ENCODE assay signal across 35 cellular contexts in genomic region chr2:60000681-60001080, GRCh38.
"Had no signal": no experiment of that assay in that cellular context is flagged by ENCODE, and none has a peak within 500 bp of the region (broad histone marks: within the 10 kb centered on the region; RNA-seq: fewer than 3 reads in every experiment).

No MANE protein-coding gene starts in this region.

- H3K27ac Mint-ChIP-seq: activated CD4-positive, alpha-beta memory T cell treated with anti-CD3 and anti-CD28 coated beads for 36 hours; activated CD4-positive, alpha-beta T cell treated with anti-CD3 and anti-CD28 coated beads for 36 hours; activated CD4-positive, alpha-beta T cell treated with anti-CD3 and anti-CD28 coated beads, Interleukin-2, amount 10 ng/mL, durations not matched to agents 24 days and 14 days; activated CD8-positive, alpha-beta memory T cell treated with anti-CD3 and anti-CD28 coated beads, Interleukin-2, amount 10 ng/mL, durations not matched to agents 7 days and 5 days; activated CD8-positive, alpha-beta T cell treated with anti-CD3 and anti-CD28 coated beads, Interleukin-2, amount 10 ng/mL, durations not matched to agents 7 days and 5 days; activated naive CD4-positive, alpha-beta T cell treated with anti-CD3 and anti-CD28 coated beads for 36 hours; activated naive CD4-positive, alpha-beta T cell treated with anti-CD3 and anti-CD28 coated beads, Interleukin-2, amount 50 U/mL, for 24 hours; activated naive CD8-positive, alpha-beta T cell treated with anti-CD3 and anti-CD28 coated beads for 36 hours; activated naive CD8-positive, alpha-beta T cell treated with anti-CD3 and anti-CD28 coated beads, Interleukin-2, amount 50 U/mL, for 24 hours; activated T-helper 1 cell treated with anti-CD3 and anti-CD28 coated beads, Interleukin-12 subunit alpha, Interleukin-12 subunit beta, Interleukin-2, Interleukin-4 antibody, amounts not matched to agents 30 ng/mL and 10 ng/mL and 1 ng/mL, durations not matched to agents 14 hours and 24 hours and 36 hours; activated T-helper 2 cell treated with anti-CD3 and anti-CD28 coated beads, Interferon-gamma antibody, Interleukin-2, Interleukin-4, amounts not matched to agents 10 μg/mL and 5 μg/mL and 100 μg/mL, durations not matched to agents 14 hours and 24 hours and 36 hours; T-helper 17 cell; T-helper 2 cell treated with Interferon-gamma antibody and Interleukin-4, amounts not matched to agents 5 μg/mL and 100 μg/mL, for 36 hours had no signal

- ATAC-seq: activated CD4-positive, alpha-beta T cell treated with anti-CD3 and anti-CD28 coated beads for 36 hours; activated CD8-positive, alpha-beta memory T cell treated with anti-CD3 and anti-CD28 coated beads, Interleukin-2, amount 10 ng/mL, durations not matched to agents 7 days and 5 days; activated CD8-positive, alpha-beta T cell treated with anti-CD3 and anti-CD28 coated beads, Interleukin-2, amount 10 ng/mL, durations not matched to agents 7 days and 5 days; activated naive CD8-positive, alpha-beta T cell treated with anti-CD3 and anti-CD28 coated beads, Interleukin-2, amount 50 U/mL, for 24 hours; body of pancreas; gastroesophageal sphincter; T-helper 17 cell had no signal

- H3K9me3 Mint-ChIP-seq: activated CD4-positive, alpha-beta memory T cell treated with anti-CD3 and anti-CD28 coated beads for 36 hours; activated CD4-positive, alpha-beta T cell treated with anti-CD3 and anti-CD28 coated beads, Interleukin-2, amount 10 ng/mL, durations not matched to agents 24 days and 14 days; activated naive CD4-positive, alpha-beta T cell treated with anti-CD3 and anti-CD28 coated beads for 36 hours; activated naive CD4-positive, alpha-beta T cell treated with anti-CD3 and anti-CD28 coated beads, Interleukin-2, amount 50 U/mL, for 24 hours; activated naive CD8-positive, alpha-beta T cell treated with anti-CD3 and anti-CD28 coated beads for 36 hours; activated naive CD8-positive, alpha-beta T cell treated with anti-CD3 and anti-CD28 coated beads, Interleukin-2, amount 50 U/mL, for 24 hours; activated T-helper 1 cell treated with anti-CD3 and anti-CD28 coated beads, Interleukin-12 subunit alpha, Interleukin-12 subunit beta, Interleukin-2, Interleukin-4 antibody, amounts not matched to agents 30 ng/mL and 10 ng/mL and 1 ng/mL, durations not matched to agents 14 hours and 24 hours and 36 hours; activated T-helper 2 cell treated with anti-CD3 and anti-CD28 coated beads, Interferon-gamma antibody, Interleukin-2, Interleukin-4, amounts not matched to agents 10 μg/mL and 5 μg/mL and 100 μg/mL, durations not matched to agents 14 hours and 24 hours and 36 hours; T-helper 2 cell treated with Interferon-gamma antibody and Interleukin-4, amounts not matched to agents 5 μg/mL and 100 μg/mL, for 36 hours had no signal

- H3K4me3 Mint-ChIP-seq: activated CD4-positive, alpha-beta memory T cell treated with anti-CD3 and anti-CD28 coated beads for 36 hours; activated CD4-positive, alpha-beta T cell treated with anti-CD3 and anti-CD28 coated beads for 36 hours; activated CD4-positive, alpha-beta T cell treated with anti-CD3 and anti-CD28 coated beads, Interleukin-2, amount 10 ng/mL, durations not matched to agents 24 days and 14 days; activated CD8-positive, alpha-beta memory T cell treated with anti-CD3 and anti-CD28 coated beads, Interleukin-2, amount 10 ng/mL, durations not matched to agents 7 days and 5 days; activated CD8-positive, alpha-beta T cell treated with anti-CD3 and anti-CD28 coated beads, Interleukin-2, amount 10 ng/mL, durations not matched to agents 7 days and 5 days; activated naive CD4-positive, alpha-beta T cell treated with anti-CD3 and anti-CD28 coated beads for 36 hours; activated naive CD4-positive, alpha-beta T cell treated with anti-CD3 and anti-CD28 coated beads, Interleukin-2, amount 50 U/mL, for 24 hours; activated naive CD8-positive, alpha-beta T cell treated with anti-CD3 and anti-CD28 coated beads for 36 hours; activated naive CD8-positive, alpha-beta T cell treated with anti-CD3 and anti-CD28 coated beads, Interleukin-2, amount 50 U/mL, for 24 hours; activated T-helper 1 cell treated with anti-CD3 and anti-CD28 coated beads, Interleukin-12 subunit alpha, Interleukin-12 subunit beta, Interleukin-2, Interleukin-4 antibody, amounts not matched to agents 30 ng/mL and 10 ng/mL and 1 ng/mL, durations not matched to agents 14 hours and 24 hours and 36 hours; T-helper 17 cell; T-helper 2 cell treated with Interferon-gamma antibody and Interleukin-4, amounts not matched to agents 5 μg/mL and 100 μg/mL, for 36 hours had no signal

- DNase-seq: activated CD4-positive, alpha-beta memory T cell treated with anti-CD3 and anti-CD28 coated beads for 36 hours; activated CD4-positive, alpha-beta T cell treated with anti-CD3 and anti-CD28 coated beads for 36 hours; activated CD4-positive, alpha-beta T cell treated with anti-CD3 and anti-CD28 coated beads, Interleukin-2, amount 10 ng/mL, durations not matched to agents 24 days and 14 days; activated CD4-positive, CD25-positive, alpha-beta regulatory T cell; activated CD4-positive, CD25-positive, alpha-beta regulatory T cell treated with anti-CD3 and anti-CD28 coated beads, Interleukin-2, amount 50 U/mL, for 72 hours; activated CD8-positive, alpha-beta memory T cell treated with anti-CD3 and anti-CD28 coated beads, Interleukin-2, amount 10 ng/mL, durations not matched to agents 7 days and 5 days; activated CD8-positive, alpha-beta memory T cell treated with anti-CD3 and anti-CD28 coated beads, Interleukin-2, amount 50 U/mL, for 4 hours; activated CD8-positive, alpha-beta T cell treated with anti-CD3 and anti-CD28 coated beads, Interleukin-2, amount 10 ng/mL, durations not matched to agents 7 days and 5 days; activated effector memory CD4-positive, alpha-beta T cell treated with anti-CD3 and anti-CD28 coated beads, Interleukin-2, amount 50 U/mL, for 16 hours; activated naive CD4-positive, alpha-beta T cell treated with anti-CD3 and anti-CD28 coated beads for 36 hours; activated naive CD8-positive, alpha-beta T cell treated with anti-CD3 and anti-CD28 coated beads for 36 hours; activated naive CD8-positive, alpha-beta T cell treated with anti-CD3 and anti-CD28 coated beads, Interleukin-2, amount 50 U/mL, for 24 hours; activated T-cell treated with anti-CD3 and anti-CD28 coated beads, Interleukin-2, amount 50 U/mL, for 1 hour; activated T-cell treated with anti-CD3 and anti-CD28 coated beads, Interleukin-2, amount 50 U/mL, for 48 hours; adrenal gland; amygdala; aorta; body of pancreas; central memory CD4-positive, alpha-beta T cell; cerebellar nuclear complex; colonic mucosa; effector CD8-positive, alpha-beta T cell; erythroblast; foreskin melanocyte; head of caudate nucleus; T-helper 1 cell; T-helper 17 cell; T1000 had no signal

- H3K36me3 Mint-ChIP-seq: activated CD4-positive, alpha-beta memory T cell treated with anti-CD3 and anti-CD28 coated beads for 36 hours; activated CD8-positive, alpha-beta memory T cell treated with anti-CD3 and anti-CD28 coated beads, Interleukin-2, amount 10 ng/mL, durations not matched to agents 7 days and 5 days; activated naive CD4-positive, alpha-beta T cell treated with anti-CD3 and anti-CD28 coated beads, Interleukin-2, amount 50 U/mL, for 24 hours; activated naive CD8-positive, alpha-beta T cell treated with anti-CD3 and anti-CD28 coated beads for 36 hours had no signal

- H3K4me3 ChIP-seq: adrenal gland, body of pancreas, cardiac muscle cell, colonic mucosa, esophagus muscularis mucosa, gastroesophageal sphincter had no signal

- H3K27me3 Mint-ChIP-seq: activated CD4-positive, alpha-beta memory T cell treated with anti-CD3 and anti-CD28 coated beads for 36 hours; activated CD4-positive, alpha-beta T cell treated with anti-CD3 and anti-CD28 coated beads for 36 hours; activated CD4-positive, alpha-beta T cell treated with anti-CD3 and anti-CD28 coated beads, Interleukin-2, amount 10 ng/mL, durations not matched to agents 24 days and 14 days; activated CD8-positive, alpha-beta memory T cell treated with anti-CD3 and anti-CD28 coated beads, Interleukin-2, amount 10 ng/mL, durations not matched to agents 7 days and 5 days; activated naive CD4-positive, alpha-beta T cell treated with anti-CD3 and anti-CD28 coated beads, Interleukin-2, amount 50 U/mL, for 24 hours; activated naive CD8-positive, alpha-beta T cell treated with anti-CD3 and anti-CD28 coated beads for 36 hours; activated naive CD8-positive, alpha-beta T cell treated with anti-CD3 and anti-CD28 coated beads, Interleukin-2, amount 50 U/mL, for 24 hours; T-helper 17 cell had no signal

- H3K4me1 Mint-ChIP-seq: activated CD4-positive, alpha-beta T cell treated with anti-CD3 and anti-CD28 coated beads for 36 hours; activated CD4-positive, alpha-beta T cell treated with anti-CD3 and anti-CD28 coated beads, Interleukin-2, amount 10 ng/mL, durations not matched to agents 24 days and 14 days; activated CD8-positive, alpha-beta memory T cell treated with anti-CD3 and anti-CD28 coated beads, Interleukin-2, amount 10 ng/mL, durations not matched to agents 7 days and 5 days; activated naive CD4-positive, alpha-beta T cell treated with anti-CD3 and anti-CD28 coated beads, Interleukin-2, amount 50 U/mL, for 24 hours; activated naive CD8-positive, alpha-beta T cell treated with anti-CD3 and anti-CD28 coated beads for 36 hours; activated naive CD8-positive, alpha-beta T cell treated with anti-CD3 and anti-CD28 coated beads, Interleukin-2, amount 50 U/mL, for 24 hours; T-helper 17 cell had no signal
